Comparison of ENCODE assay signal across 8 cellular contexts in genomic region chr6:134097114-134097707, GRCh38. TPM values are rescaled to one million over a fixed set of nuclear protein-coding genes. Genes with fewer than 3 reads are reported as not detected.
DNase-seq lines count a peak whose midpoint lies in the region; ATAC-seq and TF ChIP-seq lines count a peak whose summit lies in the region.

No MANE protein-coding gene starts in this region.

- CTCF ChIA-PET in HEK293T (lab: Yijun Ruan, JAX) = interaction anchor here (0.6 to 5.1 kb wide), 36 partner anchors 9 to 1517 kb away, joined by 3 to 129 read pairs (median 4); partner anchors contain the start of gene SLC2A12
- CTCF ChIA-PET in activated CD4-positive, alpha-beta memory T cell treated with anti-CD3 and anti-CD28 coated beads for 36 hours (lab: Charles Lee) = interaction anchor here (0.7 to 10.7 kb wide), 45 partner anchors 8 to 844 kb away, joined by 3 to 362 read pairs (median 4); partner anchors contain the start of gene SLC2A12

- no peaks in the 10 kb centered on the region for H3K4me1 Mint-ChIP-seq in activated CD4-positive, alpha-beta memory T cell treated with anti-CD3 and anti-CD28 coated beads for 36 hours (ENCODE audit: low read depth)
- H3K4me1 Mint-ChIP-seq in effector memory CD8-positive, alpha-beta T cell (ENCODE audit: low read depth in 2 of 2) = peaks cover 0 to 2% of the 10 kb centered on the region in 2 donors
- peaks cover 5 to 12% of the 10 kb centered on the region in 2 donors for H3K4me1 Mint-ChIP-seq in stimulated activated naive B cell treated with anti-CD40 and anti-IgM and Interleukin-4, amounts not matched to agents 10 μg/mL and 1 μg/mL and 100 μg/mL, for 72 hours

- no peak overlapping the region for H3K4me3 Mint-ChIP-seq in activated CD4-positive, alpha-beta memory T cell treated with anti-CD3 and anti-CD28 coated beads for 36 hours
- no peak overlapping the region for H3K4me3 Mint-ChIP-seq in effector memory CD8-positive, alpha-beta T cell
- no peak overlapping the region for H3K4me3 Mint-ChIP-seq in stimulated activated naive B cell treated with anti-CD40 and anti-IgM and Interleukin-4, amounts not matched to agents 10 μg/mL and 1 μg/mL and 100 μg/mL, for 72 hours

- DNase-seq in DMS114 treated with DMSO at 0.1 percent for 48 hours (lab: John Stamatoyannopoulos, UW; ENCODE audit: unreplicated experiment) (peak; percentile 46), HEK293T (ENCODE audit: extremely low spot score) (peak; percentile 76), NCI-H526 (lab: John Stamatoyannopoulos, UW) (peak; percentile 7 to 77), midbrain (lab: John Stamatoyannopoulos, UW) (peak; percentile 86)
- DNase-seq in activated CD4-positive, alpha-beta memory T cell treated with anti-CD3 and anti-CD28 coated beads for 36 hours = peak; percentile 67
- peak; percentile 63 to 68 (median 67) for DNase-seq in effector memory CD8-positive, alpha-beta T cell
- peak; percentile 47 for DNase-seq in stimulated activated naive B cell treated with anti-CD40 and anti-IgM and Interleukin-4, amounts not matched to agents 10 μg/mL and 1 μg/mL and 100 μg/mL, for 72 hours

- intact Hi-C loops in activated CD4-positive, alpha-beta memory T cell treated with anti-CD3 and anti-CD28 coated beads for 36 hours (cut with micrococcal nuclease) = loop anchor here (1.0 to 2.0 kb wide), 4 partner anchors 32 to 260 kb away; no protein-coding TSS in a partner anchor

- no peaks in the 10 kb centered on the region for H3K36me3 Mint-ChIP-seq in activated CD4-positive, alpha-beta memory T cell treated with anti-CD3 and anti-CD28 coated beads for 36 hours
- no peaks in the 10 kb centered on the region for H3K36me3 Mint-ChIP-seq in effector memory CD8-positive, alpha-beta T cell (ENCODE audit: insufficient read depth)
- peaks cover 0 to 3% of the 10 kb centered on the region in 2 donors for H3K36me3 Mint-ChIP-seq in stimulated activated naive B cell treated with anti-CD40 and anti-IgM and Interleukin-4, amounts not matched to agents 10 μg/mL and 1 μg/mL and 100 μg/mL, for 72 hours

- H3K27me3 Mint-ChIP-seq in activated CD4-positive, alpha-beta memory T cell treated with anti-CD3 and anti-CD28 coated beads for 36 hours = peaks cover 11% of the 10 kb centered on the region
- H3K27me3 Mint-ChIP-seq in effector memory CD8-positive, alpha-beta T cell = peaks cover 23 to 37% of the 10 kb centered on the region in 2 donors
- peaks cover 11 to 14% of the 10 kb centered on the region in 2 donors for H3K27me3 Mint-ChIP-seq in stimulated activated naive B cell treated with anti-CD40 and anti-IgM and Interleukin-4, amounts not matched to agents 10 μg/mL and 1 μg/mL and 100 μg/mL, for 72 hours

- peak; percentile 56 for ATAC-seq in effector memory CD8-positive, alpha-beta T cell (replicated peaks)
- peak; percentile 44 to 60 for ATAC-seq in stimulated activated naive B cell treated with anti-CD40 and anti-IgM and Interleukin-4, amounts not matched to agents 10 μg/mL and 1 μg/mL and 100 μg/mL, for 72 hours (replicated peaks)
- ATAC-seq in HG03432 (IDR thresholded peaks at IDR 0.05; ENCODE audit: unreplicated experiment) = no peak

- no peak overlapping the region for H3K27ac Mint-ChIP-seq in activated CD4-positive, alpha-beta memory T cell treated with anti-CD3 and anti-CD28 coated beads for 36 hours
- no peak overlapping the region for H3K27ac Mint-ChIP-seq in effector memory CD8-positive, alpha-beta T cell
- H3K27ac Mint-ChIP-seq in stimulated activated naive B cell treated with anti-CD40 and anti-IgM and Interleukin-4, amounts not matched to agents 10 μg/mL and 1 μg/mL and 100 μg/mL, for 72 hours = no peak overlapping the region

- no peaks in the 10 kb centered on the region for H3K9me3 Mint-ChIP-seq in activated CD4-positive, alpha-beta memory T cell treated with anti-CD3 and anti-CD28 coated beads for 36 hours
- peaks cover 0 to 3% of the 10 kb centered on the region in 2 donors for H3K9me3 Mint-ChIP-seq in effector memory CD8-positive, alpha-beta T cell
- peaks cover 3 to 4% of the 10 kb centered on the region in 2 donors for H3K9me3 Mint-ChIP-seq in stimulated activated naive B cell treated with anti-CD40 and anti-IgM and Interleukin-4, amounts not matched to agents 10 μg/mL and 1 μg/mL and 100 μg/mL, for 72 hours

- POLR2A ChIA-PET in HEK293T (lab: Yijun Ruan, JAX) = interaction anchor here (1.1 kb wide), 1 partner anchor 175 kb away, joined by 4 read pairs; no protein-coding TSS in a partner anchor
- POLR2A ChIA-PET in activated CD4-positive, alpha-beta memory T cell treated with anti-CD3 and anti-CD28 coated beads for 36 hours (lab: Charles Lee) = interaction anchor here (0.6 to 1.4 kb wide), 2 partner anchors 173 to 637 kb away, joined by 5 to 8 read pairs; no protein-coding TSS in a partner anchor

TF ChIP-seq in HEK293T, 16 proteins besides CTCF, POLR2A, EP300 and RAD21:
- TF ChIP-seq ARNT (IDR thresholded peaks at IDR 0.05) (no peak), CTBP1 (IDR thresholded peaks at IDR 0.05; ENCODE audit: borderline replicate concordance) (no peak), HDGF (IDR thresholded peaks at IDR 0.05; ENCODE audit: borderline replicate concordance) (no peak), SP1 (IDR thresholded peaks at IDR 0.05) (no peak), TARDBP (IDR thresholded peaks at IDR 0.05) (no peak), FOXK2 (IDR thresholded peaks at IDR 0.05) (no peak), L3MBTL2 (conservative IDR thresholded peaks at IDR 0.05) (no peak), BHLHE40 (IDR thresholded peaks at IDR 0.05; ENCODE audit: borderline replicate concordance) (no peak), LEF1 (IDR thresholded peaks at IDR 0.05; ENCODE audit: borderline replicate concordance) (no peak)
- TF ChIP-seq, protein P1, sequence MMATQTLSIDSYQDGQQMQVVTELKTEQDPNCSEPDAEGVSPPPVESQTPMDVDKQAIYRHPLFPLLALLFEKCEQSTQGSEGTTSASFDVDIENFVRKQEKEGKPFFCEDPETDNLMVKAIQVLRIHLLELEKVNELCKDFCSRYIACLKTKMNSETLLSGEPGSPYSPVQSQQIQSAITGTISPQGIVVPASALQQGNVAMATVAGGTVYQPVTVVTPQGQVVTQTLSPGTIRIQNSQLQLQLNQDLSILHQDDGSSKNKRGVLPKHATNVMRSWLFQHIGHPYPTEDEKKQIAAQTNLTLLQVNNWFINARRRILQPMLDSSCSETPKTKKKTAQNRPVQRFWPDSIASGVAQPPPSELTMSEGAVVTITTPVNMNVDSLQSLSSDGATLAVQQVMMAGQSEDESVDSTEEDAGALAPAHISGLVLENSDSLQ (IDR thresholded peaks at IDR 0.05) = no peak

RNA-seq across cellular contexts. Expression of gene SLC2A12, which starts 44.8 kb away (rescaled TPM):
- under 1 TPM; 0.12 to 0.21 TPM for total RNA-seq in activated CD4-positive, alpha-beta memory T cell treated with anti-CD3 and anti-CD28 coated beads for 36 hours
